9 cellular contexts compared by ENCODE assay signal in genomic region chr2:134217924-134218323, GRCh38. TPM values are rescaled to one million over a fixed set of nuclear protein-coding genes. Genes with fewer than 3 reads are reported as not detected.
DNase-seq lines count a peak whose midpoint lies in the region; ATAC-seq and TF ChIP-seq lines count a peak whose summit lies in the region.
"Had no signal": no experiment of that assay in that cellular context is flagged by ENCODE, and none has a peak within 500 bp of the region (broad histone marks: within the 10 kb centered on the region; RNA-seq: fewer than 3 reads in every experiment).

No MANE protein-coding gene starts in this region.

- H3K27me3 Mint-ChIP-seq in natural killer cell (ENCODE audit: low read depth in 2 of 2), result no peaks in the 10 kb centered on the region

- H3K27ac Mint-ChIP-seq in natural killer cell, result peak overlapping the region; percentile 1 to 87

- ATAC-seq in GM19023 (IDR thresholded peaks at IDR 0.05; ENCODE audit: unreplicated experiment) (peak; percentile 69), HG02763 (IDR thresholded peaks at IDR 0.05; ENCODE audit: unreplicated experiment) (peak; percentile 52), natural killer cell (peak; percentile 75 to 78 (median 77)), SK-N-SH treated with all-trans-retinoic acid at 6 μM for 48 hours (no peak)

- H3K4me2 ChIP-seq in OCI-LY1 (ENCODE audit: low read length), result peak overlapping the region; percentile 56

- H2AFZ ChIP-seq in OCI-LY1 (ENCODE audit: low read length), result no peak overlapping the region

- peaks cover 53% of the 10 kb centered on the region for H3K4me1 ChIP-seq in OCI-LY1 (ENCODE audit: insufficient read depth, low read length, severe bottlenecking)

- intact Hi-C loops in natural killer cell (cut with micrococcal nuclease), result loop anchor here (5.0 kb wide), 1 partner anchor 34 kb away; the partner anchor contains the start of gene MGAT5

- H3K27me3 ChIP-seq in OCI-LY1 (ENCODE audit: insufficient read depth, low read length), result no peaks in the 10 kb centered on the region

- peak overlapping the region; percentile 6 for H3K4me3 ChIP-seq in OCI-LY1 (ENCODE audit: low read depth, low read length, poor library complexity, severe bottlenecking)

- peak overlapping the region; percentile 75 for H3K4me3 Mint-ChIP-seq in natural killer cell

- TF ChIP-seq CTCF in OCI-LY1 (IDR thresholded peaks at IDR 0.05; ENCODE audit: low read length), result no peak
- TF ChIP-seq CTCF in natural killer cell (IDR thresholded peaks at IDR 0.05), result no peak

- no peaks in the 10 kb centered on the region for H4K20me1 ChIP-seq in OCI-LY1 (ENCODE audit: insufficient read depth, low read length)

- H3K9me3 Mint-ChIP-seq in natural killer cell, result no peaks in the 10 kb centered on the region

- H3K27ac ChIP-seq in OCI-LY1 (ENCODE audit: low read depth, low read length, poor library complexity, severe bottlenecking), result peak overlapping the region; percentile 86

- no peaks in the 10 kb centered on the region; the same call in 1 of the 2 replicates for H3F3A ChIP-seq in OCI-LY1 (ENCODE audit: insufficient read depth, low read length)

- H3K9ac ChIP-seq in OCI-LY1 (ENCODE audit: low read length), result peak overlapping the region; percentile 10; the same call in 1 of the 2 replicates

- DNase-seq in natural killer cell (no peak), retina (no peak), HuH-7.5 (ENCODE audit: low spot score) (no peak), NCI-H226 (no peak)
- DNase-seq: hippocampal formation had no signal

- H3K36me3 Mint-ChIP-seq in natural killer cell, result no peaks in the 10 kb centered on the region

- H3K36me3 ChIP-seq in OCI-LY1 (ENCODE audit: insufficient read depth, low read length), result peaks cover 3% of the 10 kb centered on the region; the same call in 1 of the 2 replicates

- peaks cover 55 to 61% of the 10 kb centered on the region in 2 donors for H3K4me1 Mint-ChIP-seq in natural killer cell

- no peaks in the 10 kb centered on the region for H3K9me2 ChIP-seq in OCI-LY1 (ENCODE audit: low read depth, low read length)

- H3K9me3 ChIP-seq in OCI-LY1 (ENCODE audit: low read length), result no peaks in the 10 kb centered on the region

- H3K79me2 ChIP-seq in OCI-LY1 (ENCODE audit: insufficient read depth, low read length), result 0 out of 2 replicates have a peak, but pooled peaks cover 6% of the 10 kb centered on the region

TF ChIP-seq in SK-N-SH treated with all-trans-retinoic acid at 6 μM for 48 hours, 23 proteins besides CTCF, POLR2A, EP300 and RAD21:
- TF ChIP-seq PPARA (CRISPR knock-in tag; IDR thresholded peaks at IDR 0.05; ENCODE audit: borderline replicate concordance) (no peak), GLIS3 (CRISPR knock-in tag; IDR thresholded peaks at IDR 0.05) (no peak)

RNA-seq across cellular contexts. Expression of gene MGAT5, which starts 35.9 kb away (rescaled TPM):
- 10 to 100 TPM; 39.7 to 58.2 (median 57.0) TPM for total RNA-seq in natural killer cell
